Comparison of ENCODE assay signal across 28 cellular contexts in the genomic region with DNA sequence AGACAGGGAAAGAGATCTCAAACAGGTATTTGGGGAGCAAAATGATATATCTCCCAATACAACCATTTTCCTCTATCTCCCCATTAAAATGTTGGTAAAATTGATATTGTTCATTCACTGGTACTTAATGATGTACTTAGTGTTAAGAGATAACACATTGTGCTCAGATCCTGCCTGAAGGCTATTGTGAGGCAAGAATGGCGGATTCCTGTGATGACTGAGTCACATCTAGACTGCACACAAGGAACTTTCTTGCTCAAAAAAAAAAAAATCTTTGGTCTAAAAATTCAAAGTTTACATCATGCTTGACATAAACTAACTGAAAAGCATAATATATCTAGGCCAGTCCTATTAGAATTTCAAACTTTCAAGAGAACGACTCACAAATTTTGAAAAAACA.
DNase-seq lines count a peak whose midpoint lies in the region; ATAC-seq and TF ChIP-seq lines count a peak whose summit lies in the region.
"Had no signal": no experiment of that assay in that cellular context is flagged by ENCODE, and none has a peak within 500 bp of the region (broad histone marks: within the 10 kb centered on the region; RNA-seq: fewer than 3 reads in every experiment).

No MANE protein-coding gene starts in this region.

- 0 out of 3 replicates have a peak, but pooled peaks have one; percentile 43 for ATAC-seq in RWPE2 (ENCODE audit: low read depth)
- ATAC-seq in GM19324 (IDR thresholded peaks at IDR 0.05; ENCODE audit: low FRiP score, unreplicated experiment): no peak
- ATAC-seq in GM18907 (IDR thresholded peaks at IDR 0.05; ENCODE audit: unreplicated experiment): no peak
- ATAC-seq: HepG2, Panc1, Right ventricle myocardium inferior had no signal

- peak overlapping the region; percentile 40 for H3K4me2 ChIP-seq in mammary epithelial cell (ENCODE audit: insufficient read depth, low read depth, low read length)
- H3K4me2 ChIP-seq: BLaER1 treated with 17β-estradiol and CSF1 and Interleukin-3, amounts not matched to agents 10 nM and 100 nM had no signal

- H3K9ac ChIP-seq in mammary epithelial cell (ENCODE audit: insufficient read depth, low read length): no peak overlapping the region
- H3K9ac ChIP-seq: BLaER1 treated with 17β-estradiol and CSF1 and Interleukin-3, amounts not matched to agents 10 nM and 100 nM had no signal

- dilution Hi-C loops in mammary epithelial cell (cut with HindIII; ENCODE audit: low sequenced_read_pairs): no loop called here

- in situ Hi-C loops in mammary epithelial cell (cut with MboI; ENCODE audit: low sequenced_read_pairs in 2 of 2): no loop called here

- H3K27ac ChIP-seq in mammary epithelial cell (ENCODE audit: insufficient read depth, low read depth, low read length): peak overlapping the region; percentile 49
- no peak overlapping the region for H3K27ac ChIP-seq in breast epithelium
- peak overlapping the region; percentile 91 for H3K27ac ChIP-seq in RWPE2 (ENCODE audit: poor library complexity, severe bottlenecking)
- H3K27ac ChIP-seq: 22Rv1; BLaER1 treated with 17β-estradiol and CSF1 and Interleukin-3, amounts not matched to agents 10 nM and 100 nM; HL-60; SJSA1 had no signal

- BruUV-seq in mammary epithelial cell (replicated peaks; lab: Mats Ljungman, UMichigan): no TSS peak

- H3K36me3 ChIP-seq in mammary epithelial cell (ENCODE audit: insufficient read depth, low read length) (peaks cover 6% of the 10 kb centered on the region), breast epithelium (no peaks in the 10 kb centered on the region), RWPE2 (ENCODE audit: low read depth) (no peaks in the 10 kb centered on the region; the same call in none of the 2 replicates)
- H3K36me3 ChIP-seq: BLaER1 treated with 17β-estradiol and CSF1 and Interleukin-3, amounts not matched to agents 10 nM and 100 nM; SJSA1 had no signal

- CTCF ChIA-PET in mammary epithelial cell (lab: Charles Lee; ENCODE audit: low non-redundant PET): no interaction called here

- intact Hi-C loops in mammary epithelial cell (cut with micrococcal nuclease) (loop anchor here (5.0 kb wide), 1 partner anchor 36 kb away; no protein-coding TSS in a partner anchor), breast epithelium (cut with DNase I; ENCODE audit: low total_unique reads) (no loop called here)

- H4K20me1 ChIP-seq in mammary epithelial cell (ENCODE audit: insufficient read depth, low read length): no peaks in the 10 kb centered on the region
- H4K20me1 ChIP-seq: BLaER1 treated with 17β-estradiol and CSF1 and Interleukin-3, amounts not matched to agents 10 nM and 100 nM had no signal

- no peak overlapping the region for H2AFZ ChIP-seq in mammary epithelial cell (ENCODE audit: low read depth, low read length)

- WGBS in mammary epithelial cell (ENCODE audit: low coverage, missing lambda C conversion rate): 40% methylated on average over 2 of the region's 2 CpGs

- H3K4me3 ChIP-seq in mammary epithelial cell (replicated peaks in 1 of 3; ENCODE audit: insufficient read depth in 1 of 3, low read depth in 2 of 3, low read length in 3 of 3) (no peak overlapping the region), breast epithelium (no peak overlapping the region), RWPE2 (ENCODE audit: severe bottlenecking) (no peak overlapping the region), fibroblast of mammary gland (ENCODE audit: control insufficient read depth, low read depth, low read length) (no peak overlapping the region)
- H3K4me3 ChIP-seq: BLaER1 treated with 17β-estradiol and CSF1 and Interleukin-3, amounts not matched to agents 10 nM and 100 nM; SJSA1 had no signal

- TF ChIP-seq POLR2A in breast epithelium (IDR thresholded peaks at IDR 0.05): no peak

- peaks cover 7% of the 10 kb centered on the region for H3K9me3 ChIP-seq in mammary epithelial cell (replicated peaks; ENCODE audit: insufficient read depth, low read length)
- no peaks in the 10 kb centered on the region for H3K9me3 ChIP-seq in breast epithelium
- H3K9me3 ChIP-seq in RWPE2 (ENCODE audit: severe bottlenecking): no peaks in the 10 kb centered on the region
- H3K9me3 ChIP-seq: Caco-2, SJSA1 had no signal

- TF ChIP-seq CTCF in mammary epithelial cell (conservative IDR thresholded peaks at IDR 0.05 in 1 of 2, IDR thresholded peaks at IDR 0.05 in 1 of 2; ENCODE audit: extremely low read depth in 1 of 2, insufficient read depth in 1 of 2, low read depth in 1 of 2, low read length in 2 of 2): no peak
- TF ChIP-seq CTCF in breast epithelium (IDR thresholded peaks at IDR 0.05): no peak
- no peak for TF ChIP-seq CTCF in RWPE2 (IDR thresholded peaks at IDR 0.05; ENCODE audit: poor library complexity, severe bottlenecking)
- no peak for TF ChIP-seq CTCF in fibroblast of mammary gland (conservative IDR thresholded peaks at IDR 0.05; ENCODE audit: control insufficient read depth, insufficient read depth, low read depth, low read length)

- no peaks in the 10 kb centered on the region for H3K27me3 ChIP-seq in mammary epithelial cell (ENCODE audit: insufficient read depth, low read length)
- H3K27me3 ChIP-seq in breast epithelium: no peaks in the 10 kb centered on the region
- no peaks in the 10 kb centered on the region for H3K27me3 ChIP-seq in RWPE2 (ENCODE audit: insufficient read depth, poor library complexity, severe bottlenecking)
- H3K27me3 ChIP-seq: BLaER1 treated with 17β-estradiol and CSF1 and Interleukin-3, amounts not matched to agents 10 nM and 100 nM; SJSA1 had no signal

- H3K4me1 ChIP-seq in mammary epithelial cell (ENCODE audit: insufficient read depth, low read length) (peaks cover 41% of the 10 kb centered on the region), breast epithelium (no peaks in the 10 kb centered on the region), RWPE2 (ENCODE audit: insufficient read depth, poor library complexity, severe bottlenecking) (peaks cover 25% of the 10 kb centered on the region)
- H3K4me1 ChIP-seq: Caco-2 had no signal

- DNase-seq in mammary epithelial cell: peak; percentile 66
- DNase-seq in breast epithelium (ENCODE audit: low spot score in 2 of 2): no peak
- DNase-seq in RWPE2 (ENCODE audit: low spot score): no peak
- peak; percentile 12 for DNase-seq in fibroblast of mammary gland (ENCODE audit: low read depth)
- DNase-seq in NCI-H69 (lab: John Stamatoyannopoulos, UW): no peak
- DNase-seq in NCI-H187 treated with DMSO at 0.1 percent for 48 hours (lab: John Stamatoyannopoulos, UW): no peak
- DNase-seq: ACHN; Caco-2; CD4-positive, alpha-beta memory T cell; DMS 273 treated with DMSO at 0.1 percent for 48 hours; DMS79 treated with DMSO at 0.1 percent for 48 hours; H9; KBM-7; NCI-H187; NCI-H2107; NCI-H510A treated with DMSO at 0.1 percent for 48 hours; NCI-H774; NK-92 treated with Interleukin-12 subunit alpha and Interleukin-12 subunit beta, amount 100 ng/mL, for 24 hours; T-helper 1 cell had no signal

- peaks cover 52% of the 10 kb centered on the region for H3K79me2 ChIP-seq in mammary epithelial cell (ENCODE audit: insufficient read depth, low read length)

Comparison
In these comparisons a context has a peak if more than half of its experiments do, and no peak if none do; other contexts are left out.
1. DNase-seq: peak in mammary epithelial cell (single experiment) and fibroblast of mammary gland (single experiment); none in breast epithelium (0 of 2), RWPE2 (single experiment), NCI-H69 (single experiment) and NCI-H187 treated with DMSO at 0.1 percent for 48 hours (single experiment).
2. H3K27ac ChIP-seq: peak in mammary epithelial cell (single experiment) and RWPE2 (single experiment); none in breast epithelium (0 of 2).